ENCODE assay signal across 10 cellular contexts in genomic region chr7:1867861-1868260, GRCh38.
"Had no signal": no experiment of that assay in that cellular context is flagged by ENCODE, and none has a peak within 500 bp of the region (broad histone marks: within the 10 kb centered on the region; RNA-seq: fewer than 3 reads in every experiment).

No MANE protein-coding gene starts in this region.

- H3K36me3 Mint-ChIP-seq: IgD-negative memory B cell had no signal

- H3K9me3 Mint-ChIP-seq: IgD-negative memory B cell had no signal

- H3K4me3 ChIP-seq: GM23338 had no signal

- H3K4me2 ChIP-seq: GM23338 had no signal

- ATAC-seq: GM23338, HepG2 had no signal

- H2AFZ ChIP-seq: GM23338 had no signal

- H3K4me3 Mint-ChIP-seq: GM23338, H9, HFFc6, IgD-negative memory B cell had no signal

- DNase-seq: H9, HCEC 1CT, HFFc6, KBM-7 had no signal

- H3K27ac Mint-ChIP-seq: GM23338, HFFc6, IgD-negative memory B cell had no signal

- H3K27me3 Mint-ChIP-seq: IgD-negative memory B cell had no signal

- FAIRE-seq: H1, H54, HepG2 had no signal

- H3K27ac ChIP-seq: HL-60 had no signal
